Comparison of ENCODE assay signal across 8 cellular contexts in genomic region chr7:79452032-79452494, GRCh38. TPM values are rescaled to one million over a fixed set of nuclear protein-coding genes. Genes with fewer than 3 reads are reported as not detected.
DNase-seq lines count a peak whose midpoint lies in the region; ATAC-seq and TF ChIP-seq lines count a peak whose summit lies in the region.

No MANE protein-coding gene starts in this region.

- no peak overlapping the region for H3K27ac ChIP-seq in effector memory CD4-positive, alpha-beta T cell (ENCODE audit: insufficient read depth, low read length, poor library complexity, severe bottlenecking)

- H3K36me3 ChIP-seq in effector memory CD4-positive, alpha-beta T cell (ENCODE audit: control insufficient read depth, insufficient read depth, low read length): no peaks in the 10 kb centered on the region

- ATAC-seq in left cardiac atrium (peak; percentile 78 to 85), omental fat pad (ENCODE audit: low FRiP score) (peak; percentile 88), GM21619 (IDR thresholded peaks at IDR 0.05; ENCODE audit: unreplicated experiment) (no peak)

- no peaks in the 10 kb centered on the region for H3K4me1 ChIP-seq in effector memory CD4-positive, alpha-beta T cell (ENCODE audit: control insufficient read depth, insufficient read depth, low read length, poor library complexity, severe bottlenecking)

- intact Hi-C loops in left cardiac atrium (cut with DNase I): loop anchor here in 1 of 2 donors (10.0 kb wide), 1 partner anchor 147 kb away; no protein-coding TSS in a partner anchor

- H3K9me3 ChIP-seq in effector memory CD4-positive, alpha-beta T cell (ENCODE audit: control insufficient read depth, low read length): no peaks in the 10 kb centered on the region

- no peak for TF ChIP-seq CTCF in omental fat pad (IDR thresholded peaks at IDR 0.05)

- DNase-seq in DMS 273 (lab: John Stamatoyannopoulos, UW; ENCODE audit: unreplicated experiment) (peak; percentile 95), NCI-H128 (lab: John Stamatoyannopoulos, UW; ENCODE audit: unreplicated experiment) (peak; percentile 35), amniotic stem cell (lab: John Stamatoyannopoulos, UW) (peak; percentile 76), left cardiac atrium (peak; percentile 87), omental fat pad (ENCODE audit: low spot score) (peak; percentile 89), NOMO-1 (lab: John Stamatoyannopoulos, UW; ENCODE audit: unreplicated experiment in 2 of 2) (no peak)
- DNase-seq in effector memory CD4-positive, alpha-beta T cell: no peak

- no peak overlapping the region for H3K4me3 ChIP-seq in effector memory CD4-positive, alpha-beta T cell (ENCODE audit: insufficient read depth, low read depth, low read length, poor library complexity, severe bottlenecking)

- H3K27me3 ChIP-seq in effector memory CD4-positive, alpha-beta T cell (replicated peaks; ENCODE audit: control insufficient read depth, insufficient read depth, low read length, poor library complexity, severe bottlenecking): no peaks in the 10 kb centered on the region

RNA-seq across cellular contexts. Expression of gene MAGI2, which starts 1.4 kb away (rescaled TPM):
- 1 to 10 TPM; 7.2 to 8.7 TPM for total RNA-seq in left cardiac atrium
- total RNA-seq in omental fat pad: 10 to 100 TPM in 3 of 4 donors, 1 to 10 TPM in 1; 9.3 to 20.6 (median 13.2) TPM

Comparison
In these comparisons a context has a peak if more than half of its experiments do, and no peak if none do; other contexts are left out.
1. DNase-seq: peak in DMS 273 (single experiment), NCI-H128 (single experiment), amniotic stem cell (single experiment), left cardiac atrium (single experiment) and omental fat pad (single experiment); none in effector memory CD4-positive, alpha-beta T cell (0 of 3) and NOMO-1 (0 of 2).